In the genomic region with DNA sequence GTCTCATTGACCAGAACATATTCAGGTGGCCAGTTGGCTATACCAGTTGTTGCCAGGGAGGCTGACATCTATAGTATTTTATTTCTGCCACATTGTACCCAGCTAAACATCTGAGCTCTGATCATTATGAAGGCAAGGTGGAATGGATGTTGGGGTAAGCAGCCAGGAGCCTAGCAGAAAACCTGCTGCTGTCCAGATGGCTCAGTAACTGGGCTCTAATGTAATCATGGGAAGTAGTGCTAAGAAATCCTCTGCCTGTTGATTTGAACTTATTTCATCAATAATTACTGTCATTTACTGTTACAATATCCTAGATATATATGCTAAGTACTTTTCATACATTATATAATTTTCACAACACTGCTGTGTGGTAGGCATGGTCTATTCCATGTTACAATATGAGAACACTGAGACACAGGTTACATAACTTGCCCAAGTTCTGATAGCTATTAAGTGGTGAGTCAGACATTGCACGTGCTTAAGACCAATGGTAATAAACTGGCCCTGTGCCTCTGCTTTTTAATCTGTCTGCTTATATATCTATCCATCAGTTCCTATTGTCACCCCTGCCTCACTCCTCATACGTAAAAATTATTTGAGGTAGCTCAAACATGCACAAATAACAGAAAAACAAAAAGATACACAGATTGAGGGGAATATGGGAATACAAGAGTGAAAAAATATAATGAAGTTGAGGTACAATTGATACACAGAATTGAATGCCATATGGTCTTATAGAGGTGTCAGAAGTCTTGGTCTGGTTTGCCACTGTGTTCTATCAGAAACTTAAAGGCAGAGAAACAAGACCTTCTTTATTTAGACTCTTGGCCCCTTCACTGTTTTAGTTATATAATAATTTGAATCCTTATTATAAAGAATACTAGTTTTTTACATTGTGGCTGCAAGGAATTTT, we compare ENCODE assay signal across 1 cellular context.
TF ChIP-seq lines count a peak whose summit lies in the region.

No MANE protein-coding gene starts in this region.

TF ChIP-seq in HCT116, 20 proteins besides CTCF, POLR2A, EP300 and RAD21:
- TF ChIP-seq EZH2 (IDR thresholded peaks at IDR 0.05) (no peak), CEBPB (IDR thresholded peaks at IDR 0.05; ENCODE audit: low read depth) (0 out of 2 replicates have a peak, but pooled peaks have one; percentile 30), FOSL1 (IDR thresholded peaks at IDR 0.05; ENCODE audit: low read depth) (0 out of 2 replicates have a peak, but pooled peaks have one; percentile 9), CBX3 (IDR thresholded peaks at IDR 0.05; ENCODE audit: low read depth) (no peak), JUND (IDR thresholded peaks at IDR 0.05) (0 out of 2 replicates have a peak, but pooled peaks have one; percentile 18)
- TF ChIP-seq, protein P1, sequence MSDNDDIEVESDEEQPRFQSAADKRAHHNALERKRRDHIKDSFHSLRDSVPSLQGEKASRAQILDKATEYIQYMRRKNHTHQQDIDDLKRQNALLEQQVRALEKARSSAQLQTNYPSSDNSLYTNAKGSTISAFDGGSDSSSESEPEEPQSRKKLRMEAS (IDR thresholded peaks at IDR 0.05) = 0 out of 2 replicates have a peak, but pooled peaks have one; percentile 16
